16 cellular contexts compared by ENCODE assay signal in the genomic region with DNA sequence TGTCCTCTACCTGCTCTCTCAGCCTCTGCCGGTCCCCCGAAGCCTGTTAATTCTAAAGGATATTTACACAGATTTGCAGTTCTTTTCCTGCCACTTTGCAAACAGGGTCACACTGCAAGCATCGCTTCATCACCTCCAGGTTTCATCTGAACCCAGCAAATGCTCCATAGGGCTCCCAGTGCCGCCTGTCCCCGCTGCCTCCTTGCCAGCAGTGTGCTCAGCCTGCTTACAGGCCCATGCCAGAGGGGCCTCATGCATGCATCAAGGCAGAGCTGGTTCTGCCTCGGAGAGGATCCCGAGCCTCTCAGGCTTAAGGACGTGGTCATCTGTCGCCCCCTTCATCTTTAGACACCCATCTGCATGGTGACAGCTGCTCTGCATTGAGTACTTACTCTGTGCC. TPM values are rescaled to one million over a fixed set of nuclear protein-coding genes. Genes with fewer than 3 reads are reported as not detected.
"Had no signal": no experiment of that assay in that cellular context is flagged by ENCODE, and none has a peak within 500 bp of the region (broad histone marks: within the 10 kb centered on the region; RNA-seq: fewer than 3 reads in every experiment).

No MANE protein-coding gene starts in this region.

- H3K27me3 Mint-ChIP-seq: brain; dendritic cell treated with granulocyte-macrophage colony-stimulating factor and Interleukin-4, amounts not matched to agents 40 ng/mL and 50 ng/mL, for 4 days had no signal

- H3K27ac Mint-ChIP-seq: activated CD4-positive, alpha-beta T cell treated with anti-CD3 and anti-CD28 coated beads for 36 hours; activated T-helper 17 cell treated with anti-CD3 and anti-CD28 coated beads, Interleukin-2, amount 50 U/mL, for 72 hours; effector memory CD8-positive, alpha-beta T cell; natural killer cell treated with Interleukin-12 subunit alpha and Interleukin-12 subunit beta and Interleukin-15 and Interleukin-18, amount 100 ng/mL, for 72 hours; WTC11 had no signal

- DNase-seq: activated CD4-positive, alpha-beta T cell treated with anti-CD3 and anti-CD28 coated beads for 36 hours; activated CD4-positive, alpha-beta T cell treated with anti-CD3 and anti-CD28 coated beads, Interleukin-2, amount 50 U/mL, for 48 hours; activated naive CD4-positive, alpha-beta T cell; activated T-cell treated with anti-CD3 and anti-CD28 coated beads, Interleukin-2, amount 50 U/mL, for 1 hour; effector memory CD8-positive, alpha-beta T cell; occipital lobe; stimulated activated naive CD4-positive, alpha-beta T cell treated with Interleukin-2 at 50 U/mL for 16 hours; transverse colon had no signal

- H3K4me1 Mint-ChIP-seq: activated CD4-positive, alpha-beta T cell treated with anti-CD3 and anti-CD28 coated beads for 36 hours; activated T-helper 17 cell treated with anti-CD3 and anti-CD28 coated beads, Interleukin-2, amount 50 U/mL, for 72 hours had no signal

- H3K9me3 ChIP-seq: transverse colon, vagina had no signal

- H3K27ac ChIP-seq: transverse colon, vagina had no signal

- H3K4me3 Mint-ChIP-seq: activated CD4-positive, alpha-beta T cell treated with anti-CD3 and anti-CD28 coated beads for 36 hours; activated T-helper 17 cell treated with anti-CD3 and anti-CD28 coated beads, Interleukin-2, amount 50 U/mL, for 72 hours; brain; central memory CD8-positive, alpha-beta T cell; dendritic cell treated with granulocyte-macrophage colony-stimulating factor and Interleukin-4, amounts not matched to agents 40 ng/mL and 50 ng/mL, for 4 days; effector memory CD8-positive, alpha-beta T cell; natural killer cell treated with Interleukin-12 subunit alpha and Interleukin-12 subunit beta and Interleukin-15 and Interleukin-18, amount 100 ng/mL, for 72 hours; WTC11 had no signal

- ATAC-seq: activated CD4-positive, alpha-beta T cell treated with anti-CD3 and anti-CD28 coated beads for 36 hours; activated T-helper 17 cell treated with anti-CD3 and anti-CD28 coated beads, Interleukin-2, amount 50 U/mL, for 72 hours; effector memory CD8-positive, alpha-beta T cell; natural killer cell treated with Interleukin-12 subunit alpha and Interleukin-12 subunit beta and Interleukin-15 and Interleukin-18, amount 100 ng/mL, for 72 hours; WTC11 had no signal

- H3K27me3 ChIP-seq: transverse colon, vagina had no signal

- H3K4me3 ChIP-seq: transverse colon, vagina had no signal

- H3K36me3 Mint-ChIP-seq: natural killer cell treated with Interleukin-12 subunit alpha and Interleukin-12 subunit beta and Interleukin-15 and Interleukin-18, amount 100 ng/mL, for 72 hours had no signal

- H3K9me3 Mint-ChIP-seq: activated T-helper 17 cell treated with anti-CD3 and anti-CD28 coated beads, Interleukin-2, amount 50 U/mL, for 72 hours; brain; central memory CD8-positive, alpha-beta T cell; dendritic cell treated with granulocyte-macrophage colony-stimulating factor and Interleukin-4, amounts not matched to agents 40 ng/mL and 50 ng/mL, for 4 days; effector memory CD8-positive, alpha-beta T cell; natural killer cell treated with Interleukin-12 subunit alpha and Interleukin-12 subunit beta and Interleukin-15 and Interleukin-18, amount 100 ng/mL, for 72 hours; WTC11 had no signal

- H3K36me3 ChIP-seq: transverse colon, vagina had no signal

RNA-seq across cellular contexts. Expression of a gene that starts 10.5 kb away (rescaled TPM):
- total RNA-seq: T-helper 2 cell treated with Interferon-gamma antibody and Interleukin-4, amounts not matched to agents 100 ng/mL and 5 ng/mL, for 36 hours had no signal
